Comparison of ENCODE assay signal across 8 cellular contexts in genomic region chr11:13318498-13319295, GRCh38. TPM values are rescaled to one million over a fixed set of nuclear protein-coding genes. Genes with fewer than 3 reads are reported as not detected.
DNase-seq lines count a peak whose midpoint lies in the region; ATAC-seq and TF ChIP-seq lines count a peak whose summit lies in the region.

No MANE protein-coding gene starts in this region.

- peak overlapping the region; percentile 73 for H3K4me2 ChIP-seq in BLaER1

- intact Hi-C loops in uterus (cut with DNase I; ENCODE audit: low total_unique reads): no loop called here

- no peak for TF ChIP-seq POLR2A in uterus (IDR thresholded peaks at IDR 0.05)

- H3K27ac ChIP-seq in BLaER1 (peak overlapping the region; percentile 37; the same call in 1 of the 2 replicates), uterus (no peak overlapping the region)

- no peak for TF ChIP-seq CTCF in uterus (IDR thresholded peaks at IDR 0.05)

- 0 out of 2 replicates have a peak overlapping the region, but pooled peaks have one; percentile 46 for H3K9ac ChIP-seq in BLaER1

- H3K36me3 ChIP-seq in BLaER1: peaks cover 17% of the 10 kb centered on the region
- H3K36me3 ChIP-seq in uterus: no peaks in the 10 kb centered on the region

- H3K4me1 ChIP-seq in BLaER1 (peaks cover 55% of the 10 kb centered on the region), uterus (no peaks in the 10 kb centered on the region)

- no peak for DNase-seq in activated naive CD8-positive, alpha-beta T cell treated with anti-CD3 and anti-CD28 coated beads for 36 hours
- DNase-seq in uterus: no peak
- DNase-seq in LoVo (ENCODE audit: low spot score): no peak
- no peak for DNase-seq in SIG-M5 (lab: John Stamatoyannopoulos, UW)
- DNase-seq in activated CD4-positive, alpha-beta T cell treated with anti-CD3 and anti-CD28 coated beads for 48 hours: no peak

- no peaks in the 10 kb centered on the region for H3K27me3 Mint-ChIP-seq in activated naive CD8-positive, alpha-beta T cell treated with anti-CD3 and anti-CD28 coated beads for 36 hours

- ATAC-seq in GM19035 (IDR thresholded peaks at IDR 0.05; ENCODE audit: unreplicated experiment): peak; percentile 86
- peak; percentile 58 for ATAC-seq in HG03039 (IDR thresholded peaks at IDR 0.05; ENCODE audit: unreplicated experiment)

- H3K4me3 ChIP-seq in BLaER1 (no peak overlapping the region), uterus (no peak overlapping the region)

- peaks cover 93% of the 10 kb centered on the region for H4K20me1 ChIP-seq in BLaER1

- no peaks in the 10 kb centered on the region for H3K9me3 Mint-ChIP-seq in activated naive CD8-positive, alpha-beta T cell treated with anti-CD3 and anti-CD28 coated beads for 36 hours

- H3K4me3 Mint-ChIP-seq in activated naive CD8-positive, alpha-beta T cell treated with anti-CD3 and anti-CD28 coated beads for 36 hours: peak overlapping the region; percentile 58

- H3K27ac Mint-ChIP-seq in activated naive CD8-positive, alpha-beta T cell treated with anti-CD3 and anti-CD28 coated beads for 36 hours: peak overlapping the region; percentile 42

- H3K9me3 ChIP-seq in BLaER1: no peaks in the 10 kb centered on the region
- H3K9me3 ChIP-seq in uterus: no peaks in the 10 kb centered on the region

- peaks cover 15% of the 10 kb centered on the region for H3K36me3 Mint-ChIP-seq in activated naive CD8-positive, alpha-beta T cell treated with anti-CD3 and anti-CD28 coated beads for 36 hours

- no peaks in the 10 kb centered on the region for H3K27me3 ChIP-seq in BLaER1
- no peaks in the 10 kb centered on the region for H3K27me3 ChIP-seq in uterus

- H3K4me1 Mint-ChIP-seq in activated naive CD8-positive, alpha-beta T cell treated with anti-CD3 and anti-CD28 coated beads for 36 hours: peaks cover 43% of the 10 kb centered on the region

RNA-seq across cellular contexts. Expression of gene BMAL1, which starts 41.1 kb away (rescaled TPM):
- total RNA-seq in activated naive CD8-positive, alpha-beta T cell treated with anti-CD3 and anti-CD28 coated beads for 36 hours: 10 to 100 TPM; 12.2 to 13.6 TPM
- total RNA-seq in uterus: 100 to 1,000 TPM in 1 of 4 donors, 10 to 100 TPM in 3; 15.8 to 125 (median 24.4) TPM
